In the genomic region with DNA sequence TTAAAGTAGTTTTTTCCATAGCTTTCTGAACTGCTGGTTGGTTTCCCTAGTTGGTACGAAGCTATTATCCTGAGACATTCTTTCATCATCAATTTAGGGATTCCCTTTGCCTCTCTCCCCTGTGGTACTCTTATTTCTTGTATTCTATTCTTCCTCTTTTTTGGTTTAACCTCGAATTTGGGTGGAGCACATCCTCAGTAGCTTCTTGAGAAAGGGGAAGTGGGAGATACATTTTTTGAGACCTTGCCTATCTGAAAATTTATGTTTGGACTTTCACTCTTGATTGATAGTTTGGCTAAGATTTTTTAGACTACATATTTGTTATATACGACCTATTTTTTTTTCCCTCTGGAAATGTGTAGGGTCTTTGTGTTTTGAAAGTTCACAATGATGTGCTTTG, we compare ENCODE assay signal across 1 cellular context.
TF ChIP-seq lines count a peak whose summit lies in the region.

No MANE protein-coding gene starts in this region.

TF ChIP-seq in WTC11, 78 proteins besides CTCF, POLR2A, EP300 and RAD21 (continued from another document):
- TF ChIP-seq, protein P1, sequence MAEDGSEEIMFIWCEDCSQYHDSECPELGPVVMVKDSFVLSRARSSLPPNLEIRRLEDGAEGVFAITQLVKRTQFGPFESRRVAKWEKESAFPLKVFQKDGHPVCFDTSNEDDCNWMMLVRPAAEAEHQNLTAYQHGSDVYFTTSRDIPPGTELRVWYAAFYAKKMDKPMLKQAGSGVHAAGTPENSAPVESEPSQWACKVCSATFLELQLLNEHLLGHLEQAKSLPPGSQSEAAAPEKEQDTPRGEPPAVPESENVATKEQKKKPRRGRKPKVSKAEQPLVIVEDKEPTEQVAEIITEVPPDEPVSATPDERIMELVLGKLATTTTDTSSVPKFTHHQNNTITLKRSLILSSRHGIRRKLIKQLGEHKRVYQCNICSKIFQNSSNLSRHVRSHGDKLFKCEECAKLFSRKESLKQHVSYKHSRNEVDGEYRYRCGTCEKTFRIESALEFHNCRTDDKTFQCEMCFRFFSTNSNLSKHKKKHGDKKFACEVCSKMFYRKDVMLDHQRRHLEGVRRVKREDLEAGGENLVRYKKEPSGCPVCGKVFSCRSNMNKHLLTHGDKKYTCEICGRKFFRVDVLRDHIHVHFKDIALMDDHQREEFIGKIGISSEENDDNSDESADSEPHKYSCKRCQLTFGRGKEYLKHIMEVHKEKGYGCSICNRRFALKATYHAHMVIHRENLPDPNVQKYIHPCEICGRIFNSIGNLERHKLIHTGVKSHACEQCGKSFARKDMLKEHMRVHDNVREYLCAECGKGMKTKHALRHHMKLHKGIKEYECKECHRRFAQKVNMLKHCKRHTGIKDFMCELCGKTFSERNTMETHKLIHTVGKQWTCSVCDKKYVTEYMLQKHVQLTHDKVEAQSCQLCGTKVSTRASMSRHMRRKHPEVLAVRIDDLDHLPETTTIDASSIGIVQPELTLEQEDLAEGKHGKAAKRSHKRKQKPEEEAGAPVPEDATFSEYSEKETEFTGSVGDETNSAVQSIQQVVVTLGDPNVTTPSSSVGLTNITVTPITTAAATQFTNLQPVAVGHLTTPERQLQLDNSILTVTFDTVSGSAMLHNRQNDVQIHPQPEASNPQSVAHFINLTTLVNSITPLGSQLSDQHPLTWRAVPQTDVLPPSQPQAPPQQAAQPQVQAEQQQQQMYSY (CRISPR knock-in tag; IDR thresholded peaks at IDR 0.05) = no peak
TF ChIP-seq in WTC11: peak in this region for 0.
